Comparison of ENCODE assay signal across 1 cellular context in the genomic region with DNA sequence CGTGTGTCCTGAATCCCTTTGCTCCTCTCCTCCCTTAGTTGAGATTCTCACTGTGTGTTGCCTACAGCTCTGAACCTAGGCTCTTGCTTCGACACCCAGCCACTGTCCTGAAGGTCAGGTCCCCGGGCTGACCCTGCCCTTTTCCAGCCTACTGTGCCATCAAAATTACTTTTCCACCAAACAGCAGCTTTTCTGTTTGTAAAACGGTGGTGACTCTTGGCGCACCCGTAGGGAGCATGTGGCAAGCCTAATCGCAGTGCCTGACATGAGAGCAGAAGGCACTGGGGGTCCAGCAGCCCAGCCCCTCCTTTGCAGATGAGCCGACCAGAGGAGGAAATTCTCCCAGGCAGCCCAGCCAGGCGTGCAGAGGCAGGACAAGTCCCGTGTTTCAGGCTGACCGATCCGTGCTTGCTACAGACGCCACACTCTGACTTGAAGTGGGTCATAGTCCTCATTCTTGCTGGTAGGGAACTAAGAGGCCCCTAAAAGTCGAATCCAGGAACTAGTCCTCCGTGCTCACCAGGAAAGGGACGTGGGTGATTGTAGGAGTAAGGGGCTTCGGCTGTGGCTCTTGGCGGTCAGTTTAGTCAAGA.
TF ChIP-seq lines count a peak whose summit lies in the region.

No MANE protein-coding gene starts in this region.

TF ChIP-seq in K562, 482 proteins besides CTCF, POLR2A, EP300 and RAD21 (continued from another document):
- TF ChIP-seq ZNF77 (CRISPR knock-in tag; IDR thresholded peaks at IDR 0.05) (no peak), TRIM24 (IDR thresholded peaks at IDR 0.05) (no peak), ZNF436 (CRISPR knock-in tag; IDR thresholded peaks at IDR 0.05) (no peak), PML (IDR thresholded peaks at IDR 0.05; ENCODE audit: low read length) (no peak)
